Comparison of ENCODE assay signal across 8 cellular contexts in genomic region chr1:60802884-60803283, GRCh38.
"Had no signal": no experiment of that assay in that cellular context is flagged by ENCODE, and none has a peak within 500 bp of the region (broad histone marks: within the 10 kb centered on the region; RNA-seq: fewer than 3 reads in every experiment).

No MANE protein-coding gene starts in this region.

- ATAC-seq: GM12878 had no signal

- H3K4me3 ChIP-seq: GM12878 had no signal

- DNase-seq: GDM1, GF-D8 had no signal

- FAIRE-seq: G401.6, GM12878, GM12891, GM12892, GM18507, GM19239 had no signal
